In genomic region chr9:70410368-70410767, GRCh38 we compare ENCODE assay signal across 8 cellular contexts. TPM values are rescaled to one million over a fixed set of nuclear protein-coding genes. Genes with fewer than 3 reads are reported as not detected.
DNase-seq lines count a peak whose midpoint lies in the region; ATAC-seq lines count a peak whose summit lies in the region.

No MANE protein-coding gene starts in this region.

- H3K9me3 ChIP-seq in SJCRH30 (replicated peaks): no peaks in the 10 kb centered on the region
- no peaks in the 10 kb centered on the region for H3K9me3 ChIP-seq in esophagus (ENCODE audit: control insufficient read depth in 2 of 2, insufficient read depth in 1 of 2, low read depth in 1 of 2, low read length in 1 of 2)
- H3K9me3 ChIP-seq in skeletal muscle satellite cell (replicated peaks; ENCODE audit: low read length): no peaks in the 10 kb centered on the region

- peak overlapping the region; percentile 67 for H3K4me3 ChIP-seq in SJCRH30
- peak overlapping the region; percentile 12 to 60 for H3K4me3 ChIP-seq in esophagus (ENCODE audit: low read depth in 1 of 2, low read length in 2 of 2)
- peak overlapping the region; percentile 98 for H3K4me3 ChIP-seq in skeletal muscle satellite cell (ENCODE audit: low read length)

- H3K36me3 ChIP-seq in SJCRH30: no peaks in the 10 kb centered on the region
- H3K36me3 ChIP-seq in esophagus (ENCODE audit: control insufficient read depth in 2 of 2, insufficient read depth in 2 of 2, low read length in 1 of 2): no peaks in the 10 kb centered on the region
- peaks cover 3% of the 10 kb centered on the region for H3K36me3 ChIP-seq in skeletal muscle satellite cell (ENCODE audit: insufficient read depth, low read length)

- H3K4me1 ChIP-seq in SJCRH30 (peaks cover 20% of the 10 kb centered on the region), esophagus (ENCODE audit: control insufficient read depth in 2 of 2, insufficient read depth in 2 of 2, low read length in 1 of 2) (peaks cover 2 to 4% of the 10 kb centered on the region in 2 donors), skeletal muscle satellite cell (ENCODE audit: control insufficient read depth, insufficient read depth, low read length) (peaks cover 58% of the 10 kb centered on the region)

- H3K9ac ChIP-seq in skeletal muscle satellite cell (ENCODE audit: low read depth, low read length): peak overlapping the region; percentile 100

- H3K4me2 ChIP-seq in skeletal muscle satellite cell (ENCODE audit: low read length): peak overlapping the region; percentile 86

- WGBS in esophagus, 2 donors: 5 to 7% methylated on average over 1 of the region's 1 CpG

- no peaks in the 10 kb centered on the region for H3K27me3 ChIP-seq in SJCRH30
- H3K27me3 ChIP-seq in esophagus (ENCODE audit: control insufficient read depth in 1 of 2, insufficient read depth in 2 of 2, low read length in 2 of 2): no peaks in the 10 kb centered on the region
- H3K27me3 ChIP-seq in skeletal muscle satellite cell (ENCODE audit: control insufficient read depth, insufficient read depth, low read length): no peaks in the 10 kb centered on the region

- peak; percentile 17 for DNase-seq in GF-D8 (lab: John Stamatoyannopoulos, UW)
- DNase-seq in SJCRH30: peak in 1 of 2 experiments; percentile 31
- DNase-seq in NCI-H2107 treated with DMSO at 0.1 percent for 48 hours (lab: John Stamatoyannopoulos, UW; ENCODE audit: unreplicated experiment): no peak
- no peak for DNase-seq in effector CD4-positive, alpha-beta T cell
- DNase-seq in SKM-1 (lab: John Stamatoyannopoulos, UW; ENCODE audit: unreplicated experiment): no peak

- ATAC-seq in HG03457 (IDR thresholded peaks at IDR 0.05; ENCODE audit: unreplicated experiment): no peak

- peak overlapping the region; percentile 86 for H3K27ac ChIP-seq in SJCRH30
- H3K27ac ChIP-seq in esophagus (ENCODE audit: low read depth in 2 of 2, low read length in 1 of 2): peak overlapping the region; percentile 64 to 100

RNA-seq across cellular contexts. Expression of gene KLF9, which starts 4.1 kb away (rescaled TPM):
- 13.4 and 14.4 TPM in 2 replicates for total RNA-seq in SJCRH30 (2014; rRNA removed; shearing (Covaris generic))
- polyA plus RNA-seq in esophagus: 1 to 10 TPM; 5.8 to 9.0 TPM
- 33.7 and 34.1 TPM in 2 replicates for total RNA-seq in skeletal muscle satellite cell (2012; rRNA removed)

Comparison
In these comparisons a context has a peak if more than half of its experiments do, and no peak if none do; other contexts are left out.
1. H3K4me3 ChIP-seq: peak in every context shown above with its lines; median percentile 98 in skeletal muscle satellite cell; 67 in SJCRH30; 36 in esophagus.